In genomic region chr19:18523841-18524240, GRCh38 we compare ENCODE assay signal across 17 cellular contexts.
"Had no signal": no experiment of that assay in that cellular context is flagged by ENCODE, and none has a peak within 500 bp of the region (broad histone marks: within the 10 kb centered on the region; RNA-seq: fewer than 3 reads in every experiment).

No MANE protein-coding gene starts in this region.

- H3K9me3 ChIP-seq: esophagus muscularis mucosa, lower lobe of right lung, psoas muscle, SJCRH30, upper lobe of right lung had no signal

- H3K4me3 Mint-ChIP-seq: stimulated activated naive CD8-positive, alpha-beta T cell treated with anti-CD3 and anti-CD28 coated beads, Interleukin-15, Interleukin-2, amounts not matched to agents 100 ng/mL and 50 ng/mL, for 24 hours had no signal

- H3K36me3 ChIP-seq: esophagus muscularis mucosa, lower lobe of right lung, SJCRH30, upper lobe of right lung had no signal

- ATAC-seq: left cardiac atrium, lower lobe of right lung, psoas muscle, sciatic nerve, upper lobe of right lung had no signal

- H3K4me3 ChIP-seq: esophagus muscularis mucosa, lower lobe of right lung, psoas muscle, SJCRH30, upper lobe of right lung had no signal

- H3K36me3 Mint-ChIP-seq: immature natural killer cell, naive B cell had no signal

- H3K27me3 ChIP-seq: esophagus muscularis mucosa, SJCRH30, upper lobe of right lung had no signal

- H3K27me3 Mint-ChIP-seq: naive B cell; stimulated activated naive CD8-positive, alpha-beta T cell treated with anti-CD3 and anti-CD28 coated beads, Interleukin-15, Interleukin-2, amounts not matched to agents 100 ng/mL and 50 ng/mL, for 24 hours had no signal

- H3K27ac ChIP-seq: lower lobe of right lung, psoas muscle, SJCRH30, upper lobe of right lung had no signal

- DNase-seq: activated CD8-positive, alpha-beta memory T cell treated with anti-CD3 and anti-CD28 coated beads for 24 hours; activated gamma-delta T cell; central memory CD4-positive, alpha-beta T cell; glutamatergic neuron; immature natural killer cell; left cardiac atrium; lower lobe of right lung; naive B cell; occipital lobe; psoas muscle; SJCRH30; stimulated activated CD4-positive, alpha-beta T cell treated with anti-CD3 and anti-CD28 coated beads, Interleukin-2, amount 100 ng/mL, for 24 hours; upper lobe of right lung had no signal

- FAIRE-seq: endometrium had no signal

- H3K9me3 Mint-ChIP-seq: immature natural killer cell; naive B cell; stimulated activated naive CD8-positive, alpha-beta T cell treated with anti-CD3 and anti-CD28 coated beads, Interleukin-15, Interleukin-2, amounts not matched to agents 100 ng/mL and 50 ng/mL, for 24 hours had no signal
